ENCODE assay signal across 1 cellular context in genomic region chr7:142556745-142557144, GRCh38.
A peak's percentile ranks its signal among the peaks of the same experiment; 100 is the strongest.
TF ChIP-seq lines count a peak whose summit lies in the region.

No MANE protein-coding gene starts in this region.

TF ChIP-seq in HCT116, 20 proteins besides CTCF, POLR2A, EP300 and RAD21 (continued from another document):
- TF ChIP-seq REST (IDR thresholded peaks at IDR 0.05; ENCODE audit: low read depth), result no peak
- TF ChIP-seq, protein P1, sequence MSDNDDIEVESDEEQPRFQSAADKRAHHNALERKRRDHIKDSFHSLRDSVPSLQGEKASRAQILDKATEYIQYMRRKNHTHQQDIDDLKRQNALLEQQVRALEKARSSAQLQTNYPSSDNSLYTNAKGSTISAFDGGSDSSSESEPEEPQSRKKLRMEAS (IDR thresholded peaks at IDR 0.05), result 0 out of 2 replicates have a peak, but pooled peaks have one; percentile 46
- peak; percentile 13 for TF ChIP-seq TCF7L2 (IDR thresholded peaks at IDR 0.05; ENCODE audit: borderline replicate concordance, extremely low read depth, insufficient read depth, insufficient read length)
TF ChIP-seq in HCT116: peak in this region for 11.
